ENCODE assay signal across 9 cellular contexts in genomic region chr12:92930421-92930820, GRCh38. TPM values are rescaled to one million over a fixed set of nuclear protein-coding genes. Genes with fewer than 3 reads are reported as not detected.
A peak's percentile ranks its signal among the peaks of the same experiment; 100 is the strongest.
DNase-seq lines count a peak whose midpoint lies in the region; ATAC-seq and TF ChIP-seq lines count a peak whose summit lies in the region.
"Had no signal": no experiment of that assay in that cellular context is flagged by ENCODE, and none has a peak within 500 bp of the region (broad histone marks: within the 10 kb centered on the region; RNA-seq: fewer than 3 reads in every experiment).

No MANE protein-coding gene starts in this region.

- H3K4me1 Mint-ChIP-seq in natural killer cell: peaks cover 26 to 27% of the 10 kb centered on the region in 2 donors

- H3K27me3 ChIP-seq in BE2C (no peaks in the 10 kb centered on the region), Karpas-422 (ENCODE audit: low read length) (no peaks in the 10 kb centered on the region)

- H3K9me3 ChIP-seq in BE2C (no peaks in the 10 kb centered on the region), Karpas-422 (ENCODE audit: low read length) (no peaks in the 10 kb centered on the region)

- no peaks in the 10 kb centered on the region for H3K27me3 Mint-ChIP-seq in natural killer cell (ENCODE audit: low read depth in 2 of 2)

- H3K36me3 Mint-ChIP-seq in natural killer cell: no peaks in the 10 kb centered on the region

- intact Hi-C loops in natural killer cell (cut with micrococcal nuclease): no loop called here

- no peaks in the 10 kb centered on the region for H3K9me3 Mint-ChIP-seq in natural killer cell

- H3K79me2 ChIP-seq in Karpas-422 (ENCODE audit: low read length): peaks cover 31% of the 10 kb centered on the region

- H3K27ac ChIP-seq in Karpas-422 (ENCODE audit: low read length): no peak overlapping the region

- H3K36me3 ChIP-seq in BE2C (no peaks in the 10 kb centered on the region), Karpas-422 (ENCODE audit: insufficient read depth, low read length) (no peaks in the 10 kb centered on the region)

- H3K9me2 ChIP-seq in Karpas-422 (replicated peaks; ENCODE audit: insufficient read depth, low read length): no peaks in the 10 kb centered on the region

- DNase-seq in BE2C (no peak), Karpas-422 (no peak), choroid plexus epithelial cell (ENCODE audit: low read depth) (peak; percentile 19), natural killer cell (no peak), SKM-1 (lab: John Stamatoyannopoulos, UW; ENCODE audit: unreplicated experiment) (no peak), NCI-H526 treated with DMSO at 0.1 percent for 48 hours (lab: John Stamatoyannopoulos, UW) (no peak)
- no peak for DNase-seq in stimulated activated naive CD4-positive, alpha-beta T cell (lab: John Stamatoyannopoulos, UW)
- DNase-seq: stimulated activated CD8-positive, alpha-beta memory T cell treated with anti-CD3 and anti-CD28 coated beads, Interleukin-4, amount 100 ng/mL, for 48 hours had no signal

- H3K27ac Mint-ChIP-seq in natural killer cell: peak overlapping the region in 1 of 2 donors; percentile 90

- H3K4me3 ChIP-seq in BE2C (ENCODE audit: low read depth, low read length): peak overlapping the region; percentile 62
- H3K4me3 ChIP-seq in Karpas-422 (ENCODE audit: low read length): peak overlapping the region; percentile 75
- H3K4me3 ChIP-seq in choroid plexus epithelial cell (ENCODE audit: low read depth, low read length): no peak overlapping the region

- H3K4me1 ChIP-seq in BE2C (no peaks in the 10 kb centered on the region), Karpas-422 (ENCODE audit: low read length) (peaks cover 31% of the 10 kb centered on the region)

- H4K20me1 ChIP-seq in Karpas-422 (ENCODE audit: insufficient read depth, low read depth, low read length): peaks cover 5% of the 10 kb centered on the region; the same call in 1 of the 2 replicates

- peak overlapping the region; percentile 92 for H3K4me3 Mint-ChIP-seq in natural killer cell

- ATAC-seq in natural killer cell: no peak
- ATAC-seq in GM19324 (IDR thresholded peaks at IDR 0.05; ENCODE audit: low FRiP score, unreplicated experiment): no peak

- H2AFZ ChIP-seq in Karpas-422 (ENCODE audit: low read length): no peak overlapping the region

- H3K4me2 ChIP-seq in Karpas-422 (ENCODE audit: low read depth, low read length, poor library complexity, severe bottlenecking): peak overlapping the region; percentile 97

- peak overlapping the region; percentile 86; the same call in 1 of the 2 replicates for H3K9ac ChIP-seq in Karpas-422 (ENCODE audit: low read length)

- no peak for TF ChIP-seq CTCF in BE2C (IDR thresholded peaks at IDR 0.05; ENCODE audit: low read depth, low read length)
- TF ChIP-seq CTCF in choroid plexus epithelial cell (conservative IDR thresholded peaks at IDR 0.05; ENCODE audit: low read depth, low read length): no peak
- no peak for TF ChIP-seq CTCF in natural killer cell (IDR thresholded peaks at IDR 0.05)

RNA-seq across cellular contexts. Expression of gene EEA1, which starts 1.3 kb away (rescaled TPM):
- polyA plus RNA-seq in BE2C (2012; ENCODE audit: insufficient read depth, insufficient read length, low read depth): 1.8 TPM
- total RNA-seq in Karpas-422 (2014; rRNA removed; shearing (Covaris generic); ENCODE audit: low replicate concordance): 4.8 and 9.2 TPM in 2 replicates
- 10 to 100 TPM; 15.0 to 20.0 (median 15.0) TPM for total RNA-seq in natural killer cell
